21 cellular contexts compared by ENCODE assay signal in the genomic region with DNA sequence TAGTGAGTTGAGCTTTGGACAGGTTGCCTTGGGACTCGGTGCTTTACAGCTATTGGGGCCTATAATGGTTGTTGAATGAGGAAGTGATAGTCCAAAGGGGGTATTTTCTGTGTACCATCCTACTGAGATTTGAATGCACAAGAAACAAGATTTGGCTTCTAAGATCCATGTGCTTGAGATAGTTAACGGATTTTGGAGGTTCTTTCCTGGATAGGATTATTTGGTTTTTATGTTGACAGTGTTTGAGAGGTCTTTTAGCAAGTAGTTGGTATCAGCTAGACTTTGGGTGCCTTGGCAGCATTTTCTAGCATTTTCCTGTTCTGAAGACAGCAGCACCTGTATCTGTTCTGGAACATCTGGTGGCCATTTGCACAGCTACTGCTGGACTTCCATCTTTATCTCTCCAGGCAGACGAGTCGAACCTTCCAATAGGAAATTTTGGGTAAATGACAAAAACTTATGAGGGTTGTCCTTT.
"Had no signal": no experiment of that assay in that cellular context is flagged by ENCODE, and none has a peak within 500 bp of the region (broad histone marks: within the 10 kb centered on the region; RNA-seq: fewer than 3 reads in every experiment).

No MANE protein-coding gene starts in this region.

- H3K4me3 ChIP-seq: adrenal gland, breast epithelium, gastrocnemius medialis, heart left ventricle, ovary, psoas muscle, thoracic aorta, upper lobe of right lung had no signal

- H3K27ac ChIP-seq: adrenal gland, breast epithelium, gastrocnemius medialis, heart left ventricle, ovary, psoas muscle, thoracic aorta, upper lobe of right lung had no signal

- H3K9me3 ChIP-seq: adrenal gland, breast epithelium, gastrocnemius medialis, heart left ventricle, ovary, psoas muscle, thoracic aorta, upper lobe of right lung had no signal

- H3K36me3 Mint-ChIP-seq: activated CD4-positive, alpha-beta memory T cell treated with anti-CD3 and anti-CD28 coated beads for 36 hours; activated naive CD4-positive, alpha-beta T cell treated with anti-CD3 and anti-CD28 coated beads, Interleukin-2, amount 50 U/mL, for 72 hours had no signal

- H3K36me3 ChIP-seq: adrenal gland, breast epithelium, gastrocnemius medialis, heart left ventricle, ovary, thoracic aorta, upper lobe of right lung had no signal

- H3K27me3 ChIP-seq: adrenal gland, breast epithelium, gastrocnemius medialis, heart left ventricle, ovary, upper lobe of right lung had no signal

- H3K27me3 Mint-ChIP-seq: activated CD4-positive, alpha-beta memory T cell treated with anti-CD3 and anti-CD28 coated beads for 36 hours had no signal

- H3K9me3 Mint-ChIP-seq: activated CD4-positive, alpha-beta memory T cell treated with anti-CD3 and anti-CD28 coated beads for 36 hours; activated naive CD4-positive, alpha-beta T cell treated with anti-CD3 and anti-CD28 coated beads, Interleukin-2, amount 50 U/mL, for 72 hours; activated T-helper 1 cell treated with anti-CD3 and anti-CD28 coated beads, Interleukin-12 subunit alpha, Interleukin-12 subunit beta, Interleukin-2, Interleukin-4 antibody, amounts not matched to agents 30 ng/mL and 10 ng/mL and 1 ng/mL, durations not matched to agents 14 hours and 24 hours and 36 hours had no signal

- DNase-seq: activated CD4-positive, alpha-beta memory T cell treated with anti-CD3 and anti-CD28 coated beads for 36 hours; activated CD4-positive, alpha-beta T cell treated with anti-CD3 and anti-CD28 coated beads for 4 hours; activated gamma-delta T cell treated with Interleukin-2 at 50 U/mL for 16 hours; activated T-cell treated with anti-CD3 and anti-CD28 coated beads for 4 hours; adrenal gland; cerebellar nuclear complex; cortex of kidney; gastrocnemius medialis; heart left ventricle; kidney; ovary; psoas muscle; right cardiac atrium; stimulated activated CD4-positive, alpha-beta T cell treated with anti-CD3 and anti-CD28 coated beads, Interleukin-2, amount 100 ng/mL, for 24 hours; upper lobe of right lung had no signal

- H3K27ac Mint-ChIP-seq: activated CD4-positive, alpha-beta memory T cell treated with anti-CD3 and anti-CD28 coated beads for 36 hours; activated naive CD4-positive, alpha-beta T cell treated with anti-CD3 and anti-CD28 coated beads, Interleukin-2, amount 50 U/mL, for 72 hours; activated T-helper 1 cell treated with anti-CD3 and anti-CD28 coated beads, Interleukin-12 subunit alpha, Interleukin-12 subunit beta, Interleukin-2, Interleukin-4 antibody, amounts not matched to agents 30 ng/mL and 10 ng/mL and 1 ng/mL, durations not matched to agents 14 hours and 24 hours and 36 hours had no signal

- H3K4me3 Mint-ChIP-seq: activated CD4-positive, alpha-beta memory T cell treated with anti-CD3 and anti-CD28 coated beads for 36 hours; activated T-helper 1 cell treated with anti-CD3 and anti-CD28 coated beads, Interleukin-12 subunit alpha, Interleukin-12 subunit beta, Interleukin-2, Interleukin-4 antibody, amounts not matched to agents 30 ng/mL and 10 ng/mL and 1 ng/mL, durations not matched to agents 14 hours and 24 hours and 36 hours had no signal

- ATAC-seq: activated naive CD4-positive, alpha-beta T cell treated with anti-CD3 and anti-CD28 coated beads, Interleukin-2, amount 50 U/mL, for 72 hours; esophagus mucosa; gastrocnemius medialis; heart left ventricle; left lobe of liver; psoas muscle; right cardiac atrium; upper lobe of right lung had no signal
